8 cellular contexts compared by ENCODE assay signal in the genomic region with DNA sequence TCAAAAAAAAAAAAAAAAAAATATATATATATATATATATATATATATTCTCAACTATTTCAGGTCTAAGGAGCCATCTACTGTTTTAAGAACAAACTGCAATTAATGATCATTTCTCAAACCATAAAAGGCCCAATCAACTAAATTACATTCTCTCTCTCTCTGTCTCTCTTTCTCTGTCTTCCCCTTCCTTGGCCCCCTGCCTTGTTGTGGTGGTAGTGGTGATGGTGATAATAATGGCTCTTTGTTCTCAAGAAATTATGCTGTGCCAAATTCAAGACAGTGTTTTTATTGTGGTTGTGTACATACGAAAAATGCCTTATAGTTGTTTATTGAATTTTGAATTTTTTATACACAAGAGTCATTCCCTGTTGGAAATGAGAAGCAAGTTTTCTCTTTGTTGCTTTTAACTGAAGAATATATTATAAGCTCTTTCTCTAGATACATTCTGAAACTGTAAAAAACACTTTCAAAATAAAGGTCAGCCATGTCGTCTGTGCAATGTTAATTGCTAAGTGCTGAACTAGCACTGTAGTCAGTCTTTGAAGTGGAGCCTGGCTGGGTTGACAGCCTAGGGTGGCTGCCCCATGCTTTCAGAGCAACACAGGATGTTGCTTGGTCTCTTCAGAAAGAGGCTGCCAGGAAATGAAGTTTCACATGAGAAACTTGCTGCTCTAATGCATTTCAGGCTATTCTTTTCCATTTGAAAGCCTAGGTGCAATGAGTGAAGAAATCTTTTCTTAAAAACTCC.
DNase-seq lines count a peak whose midpoint lies in the region; ATAC-seq lines count a peak whose summit lies in the region.

No MANE protein-coding gene starts in this region.

- peak overlapping the region; percentile 89 for H3K27ac Mint-ChIP-seq in central memory CD8-positive, alpha-beta T cell (ENCODE audit: low read depth)

- 53% methylated on average over 2 of the region's 2 CpGs for WGBS in right cardiac atrium

- no peak overlapping the region for H3K27ac ChIP-seq in right cardiac atrium (ENCODE audit: low read length)

- peak; percentile 90 for ATAC-seq in GM18517 (IDR thresholded peaks at IDR 0.05; ENCODE audit: unreplicated experiment)
- peak; percentile 66 for ATAC-seq in HG02678 (IDR thresholded peaks at IDR 0.05; ENCODE audit: unreplicated experiment)
- ATAC-seq in central memory CD8-positive, alpha-beta T cell (replicated peaks; ENCODE audit: extremely low read depth, poor library complexity, severe bottlenecking), result peak; percentile 98
- no peak for ATAC-seq in right cardiac atrium

- intact Hi-C loops in right cardiac atrium (cut with DNase I), result no loop called here
- intact Hi-C loops in cardiac septum (cut with DNase I), result no loop called here

- peaks cover 3% of the 10 kb centered on the region for H3K9me3 ChIP-seq in right cardiac atrium (ENCODE audit: control insufficient read depth, low read length)

- H3K4me1 Mint-ChIP-seq in central memory CD8-positive, alpha-beta T cell, result peaks cover 48% of the 10 kb centered on the region

- H3K36me3 Mint-ChIP-seq in central memory CD8-positive, alpha-beta T cell (ENCODE audit: insufficient read depth), result peaks cover 7% of the 10 kb centered on the region

- H3K4me1 ChIP-seq in right cardiac atrium (ENCODE audit: control insufficient read depth, insufficient read depth, low read length), result no peaks in the 10 kb centered on the region

- H3K27me3 ChIP-seq in right cardiac atrium (ENCODE audit: control insufficient read depth, insufficient read depth), result no peaks in the 10 kb centered on the region

- no peaks in the 10 kb centered on the region for H3K27me3 Mint-ChIP-seq in central memory CD8-positive, alpha-beta T cell

- H3K4me3 ChIP-seq in right cardiac atrium (ENCODE audit: low read length), result no peak overlapping the region

- peaks cover 6% of the 10 kb centered on the region for H3K9me3 Mint-ChIP-seq in central memory CD8-positive, alpha-beta T cell

- DNase-seq in T-helper 1 cell (peak in 4 of 5 donors; percentile 18 to 91 (median 40)), NCI-H69 (lab: John Stamatoyannopoulos, UW) (no peak), right cardiac atrium (no peak), cardiac septum (ENCODE audit: low spot score) (no peak)
- DNase-seq in central memory CD8-positive, alpha-beta T cell (ENCODE audit: low spot score in 2 of 2), result peak; percentile 27 to 55
- DNase-seq in stimulated activated CD4-positive, alpha-beta T cell treated with anti-CD3 and anti-CD28 coated beads, Interleukin-4, amount 100 ng/mL, for 48 hours (ENCODE audit: low read depth in 2 of 2), result peak; percentile 22 to 30

- H3K4me3 Mint-ChIP-seq in central memory CD8-positive, alpha-beta T cell, result peak overlapping the region; percentile 54

Comparison
In these comparisons a context has a peak if more than half of its experiments do, and no peak if none do; other contexts are left out.
1. ATAC-seq: peak in GM18517 (single experiment), HG02678 (single experiment) and central memory CD8-positive, alpha-beta T cell (single experiment); none in right cardiac atrium (0 of 2).
2. DNase-seq: peak in T-helper 1 cell (4 of 5), central memory CD8-positive, alpha-beta T cell (2 of 2) and stimulated activated CD4-positive, alpha-beta T cell treated with anti-CD3 and anti-CD28 coated beads, Interleukin-4, amount 100 ng/mL, for 48 hours (2 of 2); none in NCI-H69 (single experiment), right cardiac atrium (0 of 3) and cardiac septum (single experiment).